In genomic region chr19:6312018-6312417, GRCh38 we compare ENCODE assay signal across 1 cellular context.
A peak's percentile ranks its signal among the peaks of the same experiment; 100 is the strongest.
TF ChIP-seq lines count a peak whose summit lies in the region.

No MANE protein-coding gene starts in this region.

TF ChIP-seq in K562, 482 proteins besides CTCF, POLR2A, EP300 and RAD21:
- peak; percentile 50; the same call in 1 of the 2 replicates for TF ChIP-seq STAG1 (CRISPR knock-in tag; IDR thresholded peaks at IDR 0.05; ENCODE audit: borderline replicate concordance)
- TF ChIP-seq, protein P1, sequence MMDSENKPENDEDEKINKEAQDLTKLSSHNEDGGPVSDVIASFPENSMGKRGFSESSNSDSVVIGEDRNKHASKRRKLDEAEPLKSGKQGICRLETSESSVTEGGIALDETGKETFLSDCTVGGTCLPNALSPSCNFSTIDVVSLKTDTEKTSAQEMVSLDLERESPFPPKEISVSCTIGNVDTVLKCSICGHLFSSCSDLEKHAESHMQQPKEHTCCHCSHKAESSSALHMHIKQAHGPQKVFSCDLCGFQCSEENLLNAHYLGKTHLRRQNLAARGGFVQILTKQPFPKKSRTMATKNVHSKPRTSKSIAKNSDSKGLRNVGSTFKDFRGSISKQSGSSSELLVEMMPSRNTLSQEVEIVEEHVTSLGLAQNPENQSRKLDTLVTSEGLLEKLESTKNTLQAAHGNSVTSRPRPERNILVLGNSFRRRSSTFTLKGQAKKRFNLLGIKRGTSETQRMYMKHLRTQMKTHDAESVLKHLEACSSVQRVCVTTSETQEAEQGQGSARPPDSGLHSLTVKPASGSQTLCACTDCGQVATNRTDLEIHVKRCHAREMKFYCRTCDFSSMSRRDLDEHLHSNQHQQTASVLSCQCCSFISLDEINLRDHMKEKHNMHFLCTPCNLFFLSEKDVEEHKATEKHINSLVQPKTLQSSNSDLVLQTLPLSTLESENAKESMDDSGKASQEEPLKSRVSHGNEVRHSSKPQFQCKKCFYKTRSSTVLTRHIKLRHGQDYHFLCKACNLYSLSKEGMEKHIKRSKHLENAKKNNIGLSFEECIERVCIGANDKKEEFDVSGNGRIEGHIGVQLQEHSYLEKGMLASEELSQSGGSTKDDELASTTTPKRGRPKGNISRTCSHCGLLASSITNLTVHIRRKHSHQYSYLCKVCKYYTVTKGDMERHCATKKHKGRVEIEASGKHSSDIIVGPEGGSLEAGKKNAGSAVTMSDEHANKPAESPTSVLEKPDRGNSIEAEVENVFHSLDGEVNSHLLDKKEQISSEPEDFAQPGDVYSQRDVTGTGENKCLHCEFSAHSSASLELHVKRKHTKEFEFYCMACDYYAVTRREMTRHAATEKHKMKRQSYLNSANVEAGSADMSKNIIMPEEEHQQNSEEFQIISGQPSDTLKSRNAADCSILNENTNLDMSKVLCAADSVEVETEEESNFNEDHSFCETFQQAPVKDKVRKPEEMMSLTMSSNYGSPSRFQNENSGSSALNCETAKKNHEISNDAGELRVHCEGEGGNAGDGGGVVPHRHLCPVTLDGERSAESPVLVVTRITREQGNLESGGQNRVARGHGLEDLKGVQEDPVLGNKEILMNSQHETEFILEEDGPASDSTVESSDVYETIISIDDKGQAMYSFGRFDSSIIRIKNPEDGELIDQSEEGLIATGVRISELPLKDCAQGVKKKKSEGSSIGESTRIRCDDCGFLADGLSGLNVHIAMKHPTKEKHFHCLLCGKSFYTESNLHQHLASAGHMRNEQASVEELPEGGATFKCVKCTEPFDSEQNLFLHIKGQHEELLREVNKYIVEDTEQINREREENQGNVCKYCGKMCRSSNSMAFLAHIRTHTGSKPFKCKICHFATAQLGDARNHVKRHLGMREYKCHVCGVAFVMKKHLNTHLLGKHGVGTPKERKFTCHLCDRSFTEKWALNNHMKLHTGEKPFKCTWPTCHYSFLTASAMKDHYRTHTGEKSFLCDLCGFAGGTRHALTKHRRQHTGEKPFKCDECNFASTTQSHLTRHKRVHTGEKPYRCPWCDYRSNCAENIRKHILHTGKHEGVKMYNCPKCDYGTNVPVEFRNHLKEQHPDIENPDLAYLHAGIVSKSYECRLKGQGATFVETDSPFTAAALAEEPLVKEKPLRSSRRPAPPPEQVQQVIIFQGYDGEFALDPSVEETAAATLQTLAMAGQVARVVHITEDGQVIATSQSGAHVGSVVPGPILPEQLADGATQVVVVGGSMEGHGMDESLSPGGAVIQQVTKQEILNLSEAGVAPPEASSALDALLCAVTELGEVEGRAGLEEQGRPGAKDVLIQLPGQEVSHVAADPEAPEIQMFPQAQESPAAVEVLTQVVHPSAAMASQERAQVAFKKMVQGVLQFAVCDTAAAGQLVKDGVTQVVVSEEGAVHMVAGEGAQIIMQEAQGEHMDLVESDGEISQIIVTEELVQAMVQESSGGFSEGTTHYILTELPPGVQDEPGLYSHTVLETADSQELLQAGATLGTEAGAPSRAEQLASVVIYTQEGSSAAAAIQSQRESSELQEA (IDR thresholded peaks at IDR 0.05; ENCODE audit: low read depth): no peak
TF ChIP-seq in K562: peak in this region for 1.
